In genomic region chr18:63189041-63189440, GRCh38 we compare ENCODE assay signal across 17 cellular contexts.
DNase-seq lines count a peak whose midpoint lies in the region; ATAC-seq and TF ChIP-seq lines count a peak whose summit lies in the region.
"Had no signal": no experiment of that assay in that cellular context is flagged by ENCODE, and none has a peak within 500 bp of the region (broad histone marks: within the 10 kb centered on the region; RNA-seq: fewer than 3 reads in every experiment).

No MANE protein-coding gene starts in this region.

- H3K9me3 Mint-ChIP-seq in stimulated activated naive CD8-positive, alpha-beta T cell treated with anti-CD3 and anti-CD28 coated beads, Interleukin-15, Interleukin-2, amounts not matched to agents 100 ng/mL and 50 ng/mL, for 24 hours, result no peaks in the 10 kb centered on the region
- peaks cover 2% of the 10 kb centered on the region for H3K9me3 Mint-ChIP-seq in activated naive CD8-positive, alpha-beta T cell treated with anti-CD3 and anti-CD28 coated beads, Interleukin-2, amount 10 ng/mL, durations not matched to agents 7 days and 5 days
- H3K9me3 Mint-ChIP-seq: CD8-positive, alpha-beta memory T cell had no signal

- no peaks in the 10 kb centered on the region for H3K4me1 ChIP-seq in smooth muscle cell (ENCODE audit: low read depth)
- H3K4me1 ChIP-seq: BE2C had no signal

- H3K36me3 Mint-ChIP-seq in stimulated activated naive CD8-positive, alpha-beta T cell treated with anti-CD3 and anti-CD28 coated beads, Interleukin-15, Interleukin-2, amounts not matched to agents 100 ng/mL and 50 ng/mL, for 24 hours (ENCODE audit: low read depth), result peaks cover 26% of the 10 kb centered on the region
- peaks cover 39% of the 10 kb centered on the region for H3K36me3 Mint-ChIP-seq in activated naive CD8-positive, alpha-beta T cell treated with anti-CD3 and anti-CD28 coated beads, Interleukin-2, amount 10 ng/mL, durations not matched to agents 7 days and 5 days

- H3K4me3 Mint-ChIP-seq in stimulated activated naive CD8-positive, alpha-beta T cell treated with anti-CD3 and anti-CD28 coated beads, Interleukin-15, Interleukin-2, amounts not matched to agents 100 ng/mL and 50 ng/mL, for 24 hours, result no peak overlapping the region
- no peak overlapping the region for H3K4me3 Mint-ChIP-seq in activated naive CD8-positive, alpha-beta T cell treated with anti-CD3 and anti-CD28 coated beads, Interleukin-2, amount 10 ng/mL, durations not matched to agents 7 days and 5 days
- H3K4me3 Mint-ChIP-seq: CD8-positive, alpha-beta memory T cell had no signal

- DNase-seq in stimulated activated naive CD8-positive, alpha-beta T cell treated with anti-CD3 and anti-CD28 coated beads, Interleukin-15, Interleukin-2, amounts not matched to agents 100 U/mL and 50 U/mL, for 24 hours, result no peak
- no peak for DNase-seq in activated naive CD8-positive, alpha-beta T cell treated with anti-CD3 and anti-CD28 coated beads, Interleukin-2, amount 10 ng/mL, durations not matched to agents 7 days and 5 days
- DNase-seq in smooth muscle cell (lab: John Stamatoyannopoulos, UW; ENCODE audit: unreplicated experiment), result no peak
- no peak for DNase-seq in OCI-M2 (lab: John Stamatoyannopoulos, UW; ENCODE audit: unreplicated experiment)
- no peak for DNase-seq in NCI-H524 treated with DMSO at 0.1 percent for 48 hours (lab: John Stamatoyannopoulos, UW)
- DNase-seq in OCI-M1 (lab: John Stamatoyannopoulos, UW), result no peak
- DNase-seq: BE2C; CD8-positive, alpha-beta memory T cell; DMS 273 treated with DMSO at 0.1 percent for 48 hours; IMR-90; MV-4-11; NCI-H1436; NCI-H2227 treated with DMSO at 0.1 percent for 48 hours; NCI-H526 treated with DMSO at 0.1 percent for 48 hours; PC-3 had no signal

- POLR2A ChIA-PET in activated naive CD8-positive, alpha-beta T cell treated with anti-CD3 and anti-CD28 coated beads, Interleukin-2, amount 10 ng/mL, durations not matched to agents 7 days and 5 days (lab: Charles Lee), result no interaction called here

- peaks cover 27% of the 10 kb centered on the region for H3K27me3 ChIP-seq in smooth muscle cell (ENCODE audit: low read depth)
- H3K27me3 ChIP-seq: BE2C had no signal

- no peaks in the 10 kb centered on the region for H3K27me3 Mint-ChIP-seq in stimulated activated naive CD8-positive, alpha-beta T cell treated with anti-CD3 and anti-CD28 coated beads, Interleukin-15, Interleukin-2, amounts not matched to agents 100 ng/mL and 50 ng/mL, for 24 hours
- H3K27me3 Mint-ChIP-seq in activated naive CD8-positive, alpha-beta T cell treated with anti-CD3 and anti-CD28 coated beads, Interleukin-2, amount 10 ng/mL, durations not matched to agents 7 days and 5 days, result no peaks in the 10 kb centered on the region
- H3K27me3 Mint-ChIP-seq: CD8-positive, alpha-beta memory T cell had no signal

- no peaks in the 10 kb centered on the region for H3K9me3 ChIP-seq in smooth muscle cell (replicated peaks; ENCODE audit: low read depth)
- H3K9me3 ChIP-seq: BE2C had no signal

- peaks cover 89% of the 10 kb centered on the region for H3K4me1 Mint-ChIP-seq in stimulated activated naive CD8-positive, alpha-beta T cell treated with anti-CD3 and anti-CD28 coated beads, Interleukin-15, Interleukin-2, amounts not matched to agents 100 ng/mL and 50 ng/mL, for 24 hours (ENCODE audit: low read depth)
- peaks cover 57% of the 10 kb centered on the region for H3K4me1 Mint-ChIP-seq in activated naive CD8-positive, alpha-beta T cell treated with anti-CD3 and anti-CD28 coated beads, Interleukin-2, amount 10 ng/mL, durations not matched to agents 7 days and 5 days

- no peaks in the 10 kb centered on the region for H3K36me3 ChIP-seq in smooth muscle cell (ENCODE audit: low read depth)
- H3K36me3 ChIP-seq: BE2C had no signal

- ATAC-seq in stimulated activated naive CD8-positive, alpha-beta T cell treated with anti-CD3 and anti-CD28 coated beads, Interleukin-15, Interleukin-2, amounts not matched to agents 100 U/mL and 50 U/mL, for 24 hours, result no peak
- no peak for ATAC-seq in activated naive CD8-positive, alpha-beta T cell treated with anti-CD3 and anti-CD28 coated beads, Interleukin-2, amount 10 ng/mL, durations not matched to agents 7 days and 5 days (ENCODE audit: low read depth)
- ATAC-seq: PC-3 had no signal

- no peaks in the 10 kb centered on the region for H3K79me2 ChIP-seq in smooth muscle cell (ENCODE audit: low read depth)

- no peak overlapping the region for H2AFZ ChIP-seq in smooth muscle cell (ENCODE audit: low read depth)

- H3K9ac ChIP-seq in smooth muscle cell (ENCODE audit: low read depth), result no peak overlapping the region

- 77% methylated on average over 2 of the region's 2 CpGs for WGBS in smooth muscle cell (ENCODE audit: low lambda C conversion rate)

- H4K20me1 ChIP-seq in smooth muscle cell (ENCODE audit: low read depth), result no peaks in the 10 kb centered on the region

- peak overlapping the region; percentile 37 for H3K27ac Mint-ChIP-seq in stimulated activated naive CD8-positive, alpha-beta T cell treated with anti-CD3 and anti-CD28 coated beads, Interleukin-15, Interleukin-2, amounts not matched to agents 100 ng/mL and 50 ng/mL, for 24 hours
- H3K27ac Mint-ChIP-seq in activated naive CD8-positive, alpha-beta T cell treated with anti-CD3 and anti-CD28 coated beads, Interleukin-2, amount 10 ng/mL, durations not matched to agents 7 days and 5 days, result peak overlapping the region; percentile 19

- H3F3A ChIP-seq in smooth muscle cell (ENCODE audit: low read depth), result no peaks in the 10 kb centered on the region

- no peak for TF ChIP-seq CTCF in smooth muscle cell (IDR thresholded peaks at IDR 0.05; ENCODE audit: borderline replicate concordance, insufficient read depth, poor library complexity, severe bottlenecking)

- no peak overlapping the region for H3K4me3 ChIP-seq in smooth muscle cell
- H3K4me3 ChIP-seq: SK-N-MC had no signal

- H3K27ac ChIP-seq in smooth muscle cell (ENCODE audit: low read depth), result no peak overlapping the region
- H3K27ac ChIP-seq: SK-N-MC had no signal

- H3K4me2 ChIP-seq in smooth muscle cell, result peak overlapping the region; percentile 75
